7 cellular contexts compared by ENCODE assay signal in genomic region chr11:85854557-85855340, GRCh38. TPM values are rescaled to one million over a fixed set of nuclear protein-coding genes. Genes with fewer than 3 reads are reported as not detected.
DNase-seq lines count a peak whose midpoint lies in the region; ATAC-seq, FAIRE-seq and TF ChIP-seq lines count a peak whose summit lies in the region.

No MANE protein-coding gene starts in this region.

- H3K27ac Mint-ChIP-seq in astrocyte (ENCODE audit: unreplicated experiment) = peak overlapping the region; percentile 84

- peak; percentile 43 for TF ChIP-seq CTCF in astrocyte (IDR thresholded peaks at IDR 0.05; ENCODE audit: insufficient read depth, low read depth, low read length)

- no peaks in the 10 kb centered on the region for H3K9me3 ChIP-seq in astrocyte (ENCODE audit: insufficient read depth, low read depth, low read length)

- H2AFZ ChIP-seq in astrocyte (ENCODE audit: low read depth, low read length) = peak overlapping the region; percentile 99

- H3K36me3 Mint-ChIP-seq in astrocyte (ENCODE audit: low read depth, unreplicated experiment) = peaks cover 3% of the 10 kb centered on the region

- H3K4me3 ChIP-seq in astrocyte (ENCODE audit: insufficient read depth, low read depth, low read length) = peak overlapping the region; percentile 69

- peak overlapping the region; percentile 92 for H3K4me2 ChIP-seq in astrocyte (ENCODE audit: low read length)

- H3K36me3 ChIP-seq in astrocyte (ENCODE audit: insufficient read depth, low read length) = no peaks in the 10 kb centered on the region

- H3K4me3 Mint-ChIP-seq in astrocyte (ENCODE audit: unreplicated experiment) = peak overlapping the region; percentile 81

- peaks cover 10% of the 10 kb centered on the region for H3K4me1 Mint-ChIP-seq in astrocyte (ENCODE audit: low read depth, unreplicated experiment)

- peak; percentile 56 for TF ChIP-seq POLR2A in GM18505 (IDR thresholded peaks at IDR 0.05; ENCODE audit: borderline replicate concordance, extremely low read depth, insufficient read depth, insufficient read length)

- no peaks in the 10 kb centered on the region for H3K79me2 ChIP-seq in astrocyte (ENCODE audit: insufficient read depth, low read length)

- H3K4me1 ChIP-seq in astrocyte (ENCODE audit: insufficient read depth, low read length) = peaks cover 5% of the 10 kb centered on the region

- H3K27me3 Mint-ChIP-seq in astrocyte (ENCODE audit: low read depth, unreplicated experiment) = no peaks in the 10 kb centered on the region

- peak overlapping the region; percentile 83 for H3K9ac ChIP-seq in astrocyte (ENCODE audit: low read length)

- ATAC-seq in GM18505 (IDR thresholded peaks at IDR 0.05; ENCODE audit: unreplicated experiment) (peak; percentile 99), HG02970 (IDR thresholded peaks at IDR 0.05; ENCODE audit: low FRiP score, unreplicated experiment) (peak; percentile 99)

- peaks cover 10% of the 10 kb centered on the region for H3K9me3 Mint-ChIP-seq in astrocyte (ENCODE audit: unreplicated experiment)

- no peaks in the 10 kb centered on the region for H3K27me3 ChIP-seq in astrocyte (ENCODE audit: insufficient read depth, low read length)

- peak; percentile 70 to 85 for DNase-seq in NCI-H187 (lab: John Stamatoyannopoulos, UW)
- DNase-seq in T-helper 2 cell = peak; percentile 80 to 95 (median 85)
- peak; percentile 84 for DNase-seq in astrocyte (ENCODE audit: low read depth)
- DNase-seq in hippocampal formation (lab: John Stamatoyannopoulos, UW) = peak; percentile 85 to 91
- peak; percentile 98 for DNase-seq in retina

- peak overlapping the region; percentile 80 for H3K27ac ChIP-seq in astrocyte (ENCODE audit: low read depth, low read length)

- H4K20me1 ChIP-seq in astrocyte (ENCODE audit: insufficient read depth, low read length) = no peaks in the 10 kb centered on the region

- no peak for FAIRE-seq in astrocyte (lab: Jason Lieb, UNC)

RNA-seq across cellular contexts. Expression of gene CCDC83, which starts 0.4 kb away (rescaled TPM):
- not detected in 2 replicates for total RNA-seq in astrocyte

RNA-seq across cellular contexts. Expression of gene SYTL2, which starts 43.8 kb away (rescaled TPM):
- total RNA-seq in astrocyte = 35.2 and 36.9 TPM in 2 replicates

Comparison
In these comparisons a context has a peak if more than half of its experiments do, and no peak if none do; other contexts are left out.
1. Peak in every context shown above with its lines: DNase-seq, ATAC-seq, H3K4me3 ChIP-seq and H3K27ac ChIP-seq.